26 cellular contexts compared by ENCODE assay signal in genomic region chr21:45620201-45620600, GRCh38.
"Had no signal": no experiment of that assay in that cellular context is flagged by ENCODE, and none has a peak within 500 bp of the region (broad histone marks: within the 10 kb centered on the region; RNA-seq: fewer than 3 reads in every experiment).

No MANE protein-coding gene starts in this region.

- H3K27ac ChIP-seq: pancreas, skin epidermis, transverse colon, uterus had no signal

- H3K4me3 ChIP-seq: pancreas, skin epidermis, transverse colon, uterus had no signal

- H3K27me3 ChIP-seq: uterus had no signal

- H3K9me3 ChIP-seq: pancreas, transverse colon, uterus had no signal

- H3K36me3 ChIP-seq: pancreas, transverse colon, uterus had no signal

- DNase-seq: activated CD4-positive, alpha-beta T cell treated with anti-CD3 and anti-CD28 coated beads for 1 hour; activated CD4-positive, alpha-beta T cell treated with anti-CD3 and anti-CD28 coated beads, Interleukin-2, amount 50 U/mL, for 1 hour; activated CD8-positive, alpha-beta T cell treated with anti-CD3 and anti-CD28 coated beads, Interleukin-2, amount 10 ng/mL, durations not matched to agents 7 days and 5 days; activated naive CD4-positive, alpha-beta T cell treated with anti-CD3 and anti-CD28 coated beads, Interleukin-2, amount 10 ng/mL, durations not matched to agents 7 days and 5 days; anterior cingulate cortex; central memory CD4-positive, alpha-beta T cell; effector memory CD4-positive, alpha-beta T cell; glutamatergic neuron; hippocampal formation; left ventricle myocardium superior; mammary epithelial cell; midbrain; natural killer cell; pancreas; right cardiac atrium; stimulated activated CD4-positive, alpha-beta T cell treated with anti-CD3 and anti-CD28 coated beads, Interleukin-2, amount 100 ng/mL, for 24 hours; stimulated activated naive B cell treated with anti-CD40 and anti-IgM and Interleukin-4, amounts not matched to agents 10 μg/mL and 1 μg/mL and 100 μg/mL, for 72 hours; SW 1271; T-helper 17 cell; transverse colon; uterus had no signal

- ATAC-seq: activated CD8-positive, alpha-beta T cell treated with anti-CD3 and anti-CD28 coated beads, Interleukin-2, amount 10 ng/mL, durations not matched to agents 7 days and 5 days; esophagus mucosa; left ventricle myocardium superior; natural killer cell; pancreas; right cardiac atrium; stimulated activated naive B cell treated with anti-CD40 and anti-IgM and Interleukin-4, amounts not matched to agents 10 μg/mL and 1 μg/mL and 100 μg/mL, for 72 hours; T-helper 17 cell had no signal

- H3K4me1 ChIP-seq: transverse colon, uterus had no signal

- FAIRE-seq: colon, endothelial cell of umbilical vein, frontal cortex, pancreas had no signal
